Comparison of ENCODE assay signal across 9 cellular contexts in the genomic region with DNA sequence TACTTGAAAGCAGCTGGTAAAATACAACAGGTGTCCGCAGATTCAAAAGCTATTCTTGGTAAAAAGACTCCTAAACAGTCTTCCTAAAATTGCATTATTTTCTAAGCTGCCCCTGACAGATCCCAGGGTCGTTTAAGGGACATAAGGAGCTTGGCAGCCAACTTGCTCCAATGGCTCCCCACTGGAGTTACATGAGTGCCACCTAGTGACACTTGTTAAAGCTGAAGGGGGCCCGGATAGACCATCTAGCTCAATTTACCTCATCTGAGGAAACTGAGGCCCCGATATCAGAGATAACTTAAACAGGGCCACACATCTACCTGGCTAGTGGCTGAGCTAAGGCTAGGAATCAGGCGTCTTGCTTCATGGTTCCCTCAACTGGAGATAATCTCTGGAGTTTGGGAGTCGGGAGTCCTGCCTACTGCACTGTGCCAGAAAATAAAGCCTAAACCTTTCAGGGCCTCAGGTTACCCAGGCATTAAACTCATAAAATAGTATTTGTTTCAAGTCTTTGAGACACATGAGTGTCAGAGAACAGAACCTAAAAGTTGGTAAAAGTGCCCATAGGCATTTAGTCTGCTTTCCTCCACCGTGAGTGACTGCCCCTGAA. TPM values are rescaled to one million over a fixed set of nuclear protein-coding genes. Genes with fewer than 3 reads are reported as not detected.
A peak's percentile ranks its signal among the peaks of the same experiment; 100 is the strongest.
DNase-seq lines count a peak whose midpoint lies in the region; ATAC-seq and TF ChIP-seq lines count a peak whose summit lies in the region.
"Had no signal": no experiment of that assay in that cellular context is flagged by ENCODE, and none has a peak within 500 bp of the region (broad histone marks: within the 10 kb centered on the region; RNA-seq: fewer than 3 reads in every experiment).

No MANE protein-coding gene starts in this region.

- TF ChIP-seq CTCF in AG04450 (IDR thresholded peaks at IDR 0.05; ENCODE audit: low read depth, low read length) (peak; percentile 81), GM10266 (IDR thresholded peaks at IDR 0.05; ENCODE audit: control insufficient read depth, insufficient read depth, low read depth, missing control alignments) (peak; percentile 74), glutamatergic neuron (IDR thresholded peaks at IDR 0.05; ENCODE audit: partially characterized antibody, unreplicated experiment) (peak; percentile 42), ovary (IDR thresholded peaks at IDR 0.05) (peak; percentile 63 to 75 (median 66))

- H3K36me3 Mint-ChIP-seq in activated T-helper 2 cell treated with anti-CD3 and anti-CD28 coated beads, Interferon-gamma antibody, Interleukin-2, Interleukin-4, amounts not matched to agents 10 μg/mL and 5 μg/mL and 100 μg/mL, durations not matched to agents 14 hours and 24 hours and 36 hours (ENCODE audit: low read depth) = peaks cover 4% of the 10 kb centered on the region
- H3K36me3 Mint-ChIP-seq in glutamatergic neuron (ENCODE audit: unreplicated experiment) = no peaks in the 10 kb centered on the region

- CTCF ChIA-PET in AG04450 (lab: Charles Lee) = interaction anchor here (0.5 to 5.2 kb wide), 61 partner anchors 8 to 466 kb away, joined by 3 to 124 read pairs (median 4); a partner anchor contains a TSS

- TF ChIP-seq POLR2A in ovary (IDR thresholded peaks at IDR 0.05) = no peak

- peaks cover 8% of the 10 kb centered on the region for H3K9me3 Mint-ChIP-seq in activated T-helper 2 cell treated with anti-CD3 and anti-CD28 coated beads, Interferon-gamma antibody, Interleukin-2, Interleukin-4, amounts not matched to agents 10 μg/mL and 5 μg/mL and 100 μg/mL, durations not matched to agents 14 hours and 24 hours and 36 hours
- H3K9me3 Mint-ChIP-seq in glutamatergic neuron (ENCODE audit: unreplicated experiment) = no peaks in the 10 kb centered on the region

- H3K36me3 ChIP-seq in ovary = no peaks in the 10 kb centered on the region
- H3K36me3 ChIP-seq: neutrophil had no signal

- H3K4me1 ChIP-seq in ovary (ENCODE audit: insufficient read depth) = peaks cover 7% of the 10 kb centered on the region

- H3K27ac Mint-ChIP-seq in activated T-helper 2 cell treated with anti-CD3 and anti-CD28 coated beads, Interferon-gamma antibody, Interleukin-2, Interleukin-4, amounts not matched to agents 10 μg/mL and 5 μg/mL and 100 μg/mL, durations not matched to agents 14 hours and 24 hours and 36 hours = no peak overlapping the region
- H3K27ac Mint-ChIP-seq in glutamatergic neuron (ENCODE audit: unreplicated experiment) = no peak overlapping the region

- H3K27me3 ChIP-seq in AG04450 (ENCODE audit: control insufficient read depth, insufficient read depth, low read length) = no peaks in the 10 kb centered on the region
- no peaks in the 10 kb centered on the region for H3K27me3 ChIP-seq in ovary
- H3K27me3 ChIP-seq: neutrophil had no signal

- no peak overlapping the region for H3K27ac ChIP-seq in AG04450 (ENCODE audit: low read depth, low read length)
- peak overlapping the region in 1 of 2 donors; percentile 13 for H3K27ac ChIP-seq in ovary
- H3K27ac ChIP-seq: neutrophil had no signal

- POLR2A ChIA-PET in AG04450 (lab: Yijun Ruan, JAX) = interaction anchor here (0.8 to 1.1 kb wide), 5 partner anchors 180 to 404 kb away, joined by 3 to 10 read pairs (median 5); a partner anchor contains a TSS

- TF ChIP-seq EP300 in ovary (IDR thresholded peaks at IDR 0.05) = no peak

- intact Hi-C loops in activated T-helper 2 cell treated with anti-CD3 and anti-CD28 coated beads, Interferon-gamma antibody, Interleukin-2, Interleukin-4, amounts not matched to agents 10 μg/mL and 5 μg/mL and 100 μg/mL, durations not matched to agents 14 hours and 24 hours and 36 hours (cut with micrococcal nuclease) = loop anchor here (1.0 kb wide), 3 partner anchors 186 to 422 kb away; no protein-coding TSS in a partner anchor
- intact Hi-C loops in ovary (cut with DNase I) = loop anchor here (5.0 to 10.0 kb wide), 7 partner anchors 179 to 422 kb away; no protein-coding TSS in a partner anchor

- H3K9me3 ChIP-seq in AG04450 (ENCODE audit: control insufficient read depth, insufficient read depth, low read length) (no peaks in the 10 kb centered on the region), ovary (no peaks in the 10 kb centered on the region)
- H3K9me3 ChIP-seq: neutrophil had no signal

- H3K27me3 Mint-ChIP-seq in activated T-helper 2 cell treated with anti-CD3 and anti-CD28 coated beads, Interferon-gamma antibody, Interleukin-2, Interleukin-4, amounts not matched to agents 10 μg/mL and 5 μg/mL and 100 μg/mL, durations not matched to agents 14 hours and 24 hours and 36 hours (ENCODE audit: low read depth) = no peaks in the 10 kb centered on the region
- H3K27me3 Mint-ChIP-seq in glutamatergic neuron (ENCODE audit: unreplicated experiment) = no peaks in the 10 kb centered on the region

- peaks cover 2% of the 10 kb centered on the region for H3K4me1 Mint-ChIP-seq in activated T-helper 2 cell treated with anti-CD3 and anti-CD28 coated beads, Interferon-gamma antibody, Interleukin-2, Interleukin-4, amounts not matched to agents 10 μg/mL and 5 μg/mL and 100 μg/mL, durations not matched to agents 14 hours and 24 hours and 36 hours (ENCODE audit: low read depth)
- no peaks in the 10 kb centered on the region for H3K4me1 Mint-ChIP-seq in glutamatergic neuron (ENCODE audit: low read depth, unreplicated experiment)

- whole genome bisulfite sequencing in ovary, 3 donors = 27 to 39% (median 34%) methylated on average over 7 of the region's 7 CpGs

- DNase-seq in AG04450 (ENCODE audit: low read depth, low spot score) = peak; percentile 59
- peak; percentile 47 for DNase-seq in GM10266 (ENCODE audit: extremely low spot score)
- peak; percentile 33 to 83 for DNase-seq in NCI-H526 (lab: John Stamatoyannopoulos, UW)
- peak; percentile 23 for DNase-seq in activated T-helper 2 cell treated with anti-CD3 and anti-CD28 coated beads, Interferon-gamma antibody, Interleukin-2, Interleukin-4, amounts not matched to agents 10 μg/mL and 5 μg/mL and 100 μg/mL, durations not matched to agents 14 hours and 24 hours and 36 hours (ENCODE audit: low spot score)
- peak; percentile 40 for DNase-seq in glutamatergic neuron
- DNase-seq in ovary = peak; percentile 53 to 72 (median 60)

- no peak overlapping the region for H3K4me3 Mint-ChIP-seq in activated T-helper 2 cell treated with anti-CD3 and anti-CD28 coated beads, Interferon-gamma antibody, Interleukin-2, Interleukin-4, amounts not matched to agents 10 μg/mL and 5 μg/mL and 100 μg/mL, durations not matched to agents 14 hours and 24 hours and 36 hours (ENCODE audit: low read depth)
- H3K4me3 Mint-ChIP-seq in glutamatergic neuron (ENCODE audit: unreplicated experiment) = no peak overlapping the region

- peak; percentile 87 for ATAC-seq in HG03135 (IDR thresholded peaks at IDR 0.05; ENCODE audit: unreplicated experiment)
- ATAC-seq in HG02973 (IDR thresholded peaks at IDR 0.05; ENCODE audit: unreplicated experiment) = no peak

- no peak overlapping the region for H3K4me3 ChIP-seq in AG04450 (ENCODE audit: low read depth, low read length)
- H3K4me3 ChIP-seq in ovary = no peak overlapping the region

RNA-seq across cellular contexts. Expression of a gene that starts 6.5 kb away (rescaled TPM):
- polyA plus RNA-seq in AG04450 (2011; rRNA removed) = 46.8 and 65.7 TPM in 2 replicates
- 36.6 and 57.9 TPM in 2 replicates for polyA minus RNA-seq in AG04450 (2011; rRNA and poly(A)+ RNA removed)
- total RNA-seq in activated T-helper 2 cell treated with anti-CD3 and anti-CD28 coated beads, Interferon-gamma antibody, Interleukin-2, Interleukin-4, amounts not matched to agents 10 μg/mL and 5 μg/mL and 100 μg/mL, durations not matched to agents 14 hours and 24 hours and 36 hours = 18.6 and 18.7 TPM in 2 replicates
- 33.2 TPM for total RNA-seq in glutamatergic neuron (ENCODE audit: unreplicated experiment)
- total RNA-seq in ovary = 10 to 100 TPM; 21.9 to 52.7 (median 38.9) TPM
- 10 to 100 TPM; 20.1 to 27.9 TPM for polyA plus RNA-seq in ovary
